1 cellular context compared by ENCODE assay signal in the genomic region with DNA sequence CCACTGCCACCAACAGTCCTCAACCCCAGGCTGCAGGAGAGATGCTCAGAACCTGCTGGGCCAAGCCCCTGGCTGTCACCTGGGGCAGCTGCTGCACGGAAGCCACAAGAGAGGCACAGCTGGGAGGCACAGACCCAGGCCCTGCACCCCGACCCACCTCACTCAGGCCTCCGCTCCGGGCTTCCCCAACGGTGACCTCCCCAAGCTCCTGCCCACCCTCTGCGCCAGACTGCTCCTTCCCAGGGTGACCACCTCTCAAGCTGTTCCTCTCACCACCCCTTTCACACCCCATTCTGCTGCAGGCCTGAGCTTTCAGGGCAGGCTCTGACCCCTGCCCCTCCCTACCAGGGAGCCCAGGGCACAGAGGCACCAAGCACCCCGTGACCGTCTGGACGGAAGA.
TF ChIP-seq lines count a peak whose summit lies in the region.

No MANE protein-coding gene starts in this region.

TF ChIP-seq in HepG2, 621 proteins besides CTCF, POLR2A, EP300 and RAD21 (continued from another document):
- TF ChIP-seq ZNF672 (CRISPR knock-in tag; IDR thresholded peaks at IDR 0.05), result no peak
- TF ChIP-seq SALL2 (CRISPR knock-in tag; IDR thresholded peaks at IDR 0.05), result no peak
- no peak for TF ChIP-seq TFAP4 (IDR thresholded peaks at IDR 0.05; ENCODE audit: borderline replicate concordance, low read depth)
- TF ChIP-seq AKAP8 (CRISPR knock-in tag; IDR thresholded peaks at IDR 0.05), result 0 out of 2 replicates have a peak, but pooled peaks have one; percentile 20
